In the genomic region with DNA sequence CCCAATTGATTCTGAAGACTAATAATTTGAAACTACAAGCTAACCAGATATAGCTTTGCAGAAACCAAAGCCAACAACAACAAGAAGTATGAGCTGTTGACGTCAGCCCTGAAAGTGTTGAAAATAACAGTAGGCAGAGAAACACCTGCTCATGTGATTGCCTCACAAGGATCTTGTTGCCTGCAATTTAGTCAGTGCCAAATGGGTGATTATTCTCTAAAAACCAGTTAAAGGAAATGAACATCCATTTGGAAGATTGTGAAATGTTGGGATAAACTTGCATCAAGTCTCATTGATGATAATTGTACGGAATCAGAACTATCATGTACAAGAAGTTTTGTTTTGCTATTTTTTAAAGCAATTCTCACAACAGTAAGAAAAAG, we compare ENCODE assay signal across 8 cellular contexts. TPM values are rescaled to one million over a fixed set of nuclear protein-coding genes. Genes with fewer than 3 reads are reported as not detected.
A peak's percentile ranks its signal among the peaks of the same experiment; 100 is the strongest.
DNase-seq lines count a peak whose midpoint lies in the region; ATAC-seq and TF ChIP-seq lines count a peak whose summit lies in the region.

No MANE protein-coding gene starts in this region.

- POLR2A ChIA-PET in T-cell (lab: Charles Lee) (interaction anchor here (0.7 to 9.3 kb wide), 27 partner anchors 9 to 1093 kb away, joined by 3 to 216 read pairs (median 5); no protein-coding TSS in a partner anchor), HEK293T (lab: Yijun Ruan, JAX) (no interaction called here)

- peaks cover 72% of the 10 kb centered on the region for H3K36me3 Mint-ChIP-seq in activated naive CD4-positive, alpha-beta T cell treated with anti-CD3 and anti-CD28 coated beads, Interleukin-2, amount 10 ng/mL, durations not matched to agents 7 days and 5 days
- H3K36me3 Mint-ChIP-seq in T-cell = peaks cover 66% of the 10 kb centered on the region
- H3K36me3 Mint-ChIP-seq in memory B cell = peaks cover 22% of the 10 kb centered on the region

- CTCF ChIA-PET in activated naive CD4-positive, alpha-beta T cell treated with anti-CD3 and anti-CD28 coated beads, Interleukin-2, amount 10 ng/mL, durations not matched to agents 7 days and 5 days (lab: Charles Lee) = interaction anchor here (0.9 to 2.7 kb wide), 4 partner anchors 14 to 113 kb away, joined by 3 to 9 read pairs (median 4); no protein-coding TSS in a partner anchor
- CTCF ChIA-PET in T-cell (lab: Charles Lee) (interaction anchor here (0.5 to 3.3 kb wide), 15 partner anchors 9 to 475 kb away, joined by 3 to 16 read pairs (median 4); no protein-coding TSS in a partner anchor), HEK293T (lab: Yijun Ruan, JAX) (no interaction called here)

- H3K4me3 Mint-ChIP-seq in activated naive CD4-positive, alpha-beta T cell treated with anti-CD3 and anti-CD28 coated beads, Interleukin-2, amount 10 ng/mL, durations not matched to agents 7 days and 5 days = peak overlapping the region; percentile 97
- H3K4me3 Mint-ChIP-seq in T-cell = peak overlapping the region; percentile 92 to 97 (median 96)
- peak overlapping the region; percentile 86 for H3K4me3 Mint-ChIP-seq in memory B cell

- H3K9me3 Mint-ChIP-seq in activated naive CD4-positive, alpha-beta T cell treated with anti-CD3 and anti-CD28 coated beads, Interleukin-2, amount 10 ng/mL, durations not matched to agents 7 days and 5 days = no peaks in the 10 kb centered on the region
- H3K9me3 Mint-ChIP-seq in T-cell (no peaks in the 10 kb centered on the region), memory B cell (no peaks in the 10 kb centered on the region)

- no peaks in the 10 kb centered on the region for H3K27me3 Mint-ChIP-seq in activated naive CD4-positive, alpha-beta T cell treated with anti-CD3 and anti-CD28 coated beads, Interleukin-2, amount 10 ng/mL, durations not matched to agents 7 days and 5 days
- H3K27me3 Mint-ChIP-seq in T-cell = no peaks in the 10 kb centered on the region
- no peaks in the 10 kb centered on the region for H3K27me3 Mint-ChIP-seq in memory B cell

- peak; percentile 55 for DNase-seq in activated naive CD4-positive, alpha-beta T cell treated with anti-CD3 and anti-CD28 coated beads, Interleukin-2, amount 10 ng/mL, durations not matched to agents 7 days and 5 days
- DNase-seq in activated naive CD4-positive, alpha-beta T cell treated with anti-CD3 and anti-CD28 coated beads, Interleukin-2, amount 50 U/mL, for 16 hours = no peak
- DNase-seq in T-cell (peak in 28 of 34 experiments; percentile 19 to 77 (median 58)), memory B cell (ENCODE audit: low spot score in 2 of 2) (peak in 1 of 2 donors; percentile 43), HEK293T (ENCODE audit: extremely low spot score) (no peak), HCEC 1CT (no peak)
- no peak for DNase-seq in effector CD8-positive, alpha-beta T cell (lab: John Stamatoyannopoulos, UW)

- peak overlapping the region; percentile 99 for H3K27ac Mint-ChIP-seq in activated naive CD4-positive, alpha-beta T cell treated with anti-CD3 and anti-CD28 coated beads, Interleukin-2, amount 10 ng/mL, durations not matched to agents 7 days and 5 days
- H3K27ac Mint-ChIP-seq in T-cell (peak overlapping the region; percentile 97 to 99), memory B cell (peak overlapping the region; percentile 97)

- peaks cover 22% of the 10 kb centered on the region for H3K4me1 Mint-ChIP-seq in activated naive CD4-positive, alpha-beta T cell treated with anti-CD3 and anti-CD28 coated beads, Interleukin-2, amount 10 ng/mL, durations not matched to agents 7 days and 5 days
- H3K4me1 Mint-ChIP-seq in T-cell (peaks cover 20 to 62% (median 33%) of the 10 kb centered on the region in 3 donors), memory B cell (peaks cover 41% of the 10 kb centered on the region)

- peak; percentile 43 for ATAC-seq in HG03045 (IDR thresholded peaks at IDR 0.05; ENCODE audit: unreplicated experiment)
- ATAC-seq in T-cell (replicated peaks in 1 of 4) = peak; percentile 44 to 71 (median 51)
- ATAC-seq in memory B cell (ENCODE audit: low read depth) = peak; percentile 52

TF ChIP-seq in HEK293T, 16 proteins besides CTCF, POLR2A, EP300 and RAD21:
- TF ChIP-seq BHLHE40 (IDR thresholded peaks at IDR 0.05; ENCODE audit: borderline replicate concordance) (no peak), SP1 (IDR thresholded peaks at IDR 0.05) (no peak), LEF1 (IDR thresholded peaks at IDR 0.05; ENCODE audit: borderline replicate concordance) (no peak), ARNT (IDR thresholded peaks at IDR 0.05) (no peak), L3MBTL2 (conservative IDR thresholded peaks at IDR 0.05) (no peak), FOXK2 (IDR thresholded peaks at IDR 0.05) (no peak), ZNF384 (IDR thresholded peaks at IDR 0.05) (no peak), SUZ12 (IDR thresholded peaks at IDR 0.05) (no peak), CTBP1 (IDR thresholded peaks at IDR 0.05; ENCODE audit: borderline replicate concordance) (no peak), TARDBP (IDR thresholded peaks at IDR 0.05) (no peak), NFRKB (IDR thresholded peaks at IDR 0.05) (no peak), ELF4 (IDR thresholded peaks at IDR 0.05) (no peak), FOXA1 (IDR thresholded peaks at IDR 0.05) (no peak), FOXM1 (IDR thresholded peaks at IDR 0.05; ENCODE audit: borderline replicate concordance) (no peak), HDGF (IDR thresholded peaks at IDR 0.05; ENCODE audit: borderline replicate concordance) (no peak)
- TF ChIP-seq, protein P1, sequence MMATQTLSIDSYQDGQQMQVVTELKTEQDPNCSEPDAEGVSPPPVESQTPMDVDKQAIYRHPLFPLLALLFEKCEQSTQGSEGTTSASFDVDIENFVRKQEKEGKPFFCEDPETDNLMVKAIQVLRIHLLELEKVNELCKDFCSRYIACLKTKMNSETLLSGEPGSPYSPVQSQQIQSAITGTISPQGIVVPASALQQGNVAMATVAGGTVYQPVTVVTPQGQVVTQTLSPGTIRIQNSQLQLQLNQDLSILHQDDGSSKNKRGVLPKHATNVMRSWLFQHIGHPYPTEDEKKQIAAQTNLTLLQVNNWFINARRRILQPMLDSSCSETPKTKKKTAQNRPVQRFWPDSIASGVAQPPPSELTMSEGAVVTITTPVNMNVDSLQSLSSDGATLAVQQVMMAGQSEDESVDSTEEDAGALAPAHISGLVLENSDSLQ (IDR thresholded peaks at IDR 0.05) = no peak

RNA-seq across cellular contexts. Expression of gene CYTIP, which starts 2.8 kb away (rescaled TPM):
- 100 to 1,000 TPM; 264 to 465 (median 273) TPM for total RNA-seq in T-cell

Comparison
In these comparisons a context has a peak if more than half of its experiments do, and no peak if none do; other contexts are left out.
1. DNase-seq: peak in activated naive CD4-positive, alpha-beta T cell treated with anti-CD3 and anti-CD28 coated beads, Interleukin-2, amount 10 ng/mL, durations not matched to agents 7 days and 5 days (single experiment) and T-cell (28 of 34); none in activated naive CD4-positive, alpha-beta T cell treated with anti-CD3 and anti-CD28 coated beads, Interleukin-2, amount 50 U/mL, for 16 hours (single experiment), HEK293T (single experiment), effector CD8-positive, alpha-beta T cell (single experiment) and HCEC 1CT (single experiment).
2. Peak in every context shown above with its lines, with median percentiles within 50 percentile points of each other: H3K27ac Mint-ChIP-seq, H3K4me3 Mint-ChIP-seq and ATAC-seq.